ENCODE assay signal across 26 cellular contexts in the genomic region with DNA sequence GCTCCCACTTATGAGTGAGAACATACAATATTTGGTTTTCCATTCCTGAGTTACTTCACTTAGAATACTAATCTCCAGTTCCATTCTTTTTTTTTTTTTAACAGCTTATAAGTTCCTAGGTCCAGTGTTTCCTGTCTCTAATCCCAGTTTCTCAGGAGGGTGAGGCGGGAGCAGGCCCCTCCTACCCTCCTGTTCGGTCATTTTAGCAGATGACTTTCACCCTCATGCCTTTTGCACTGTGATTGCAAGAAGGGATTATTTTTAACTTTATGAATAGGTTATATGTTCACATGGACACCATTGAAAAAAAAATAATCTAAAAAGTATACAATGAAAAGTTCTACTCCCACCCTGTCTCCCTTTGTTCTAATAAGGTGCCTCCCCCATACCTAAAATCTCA. TPM values are rescaled to one million over a fixed set of nuclear protein-coding genes. Genes with fewer than 3 reads are reported as not detected.
DNase-seq lines count a peak whose midpoint lies in the region; ATAC-seq and TF ChIP-seq lines count a peak whose summit lies in the region.
"Had no signal": no experiment of that assay in that cellular context is flagged by ENCODE, and none has a peak within 500 bp of the region (broad histone marks: within the 10 kb centered on the region; RNA-seq: fewer than 3 reads in every experiment).

No MANE protein-coding gene starts in this region.

- no peak overlapping the region for H3K4me3 ChIP-seq in RWPE2 (ENCODE audit: severe bottlenecking)
- H3K4me3 ChIP-seq: HAP-1, SJCRH30 had no signal

- H3K27me3 ChIP-seq in RWPE2 (ENCODE audit: insufficient read depth, poor library complexity, severe bottlenecking) = no peaks in the 10 kb centered on the region
- H3K27me3 ChIP-seq: SJCRH30 had no signal

- peaks cover 16% of the 10 kb centered on the region for H3K4me1 Mint-ChIP-seq in type B pancreatic cell (ENCODE audit: unreplicated experiment)

- TF ChIP-seq CTCF in RWPE2 (IDR thresholded peaks at IDR 0.05; ENCODE audit: poor library complexity, severe bottlenecking) (no peak), type B pancreatic cell (conservative IDR thresholded peaks at IDR 0.05) (no peak), GM10266 (IDR thresholded peaks at IDR 0.05; ENCODE audit: control insufficient read depth, insufficient read depth, low read depth, missing control alignments) (no peak)

- H3K4me3 Mint-ChIP-seq in type B pancreatic cell = no peak overlapping the region
- H3K4me3 Mint-ChIP-seq: B cell; CD8-positive, alpha-beta T cell; HFFc6 had no signal

- H3K36me3 ChIP-seq in RWPE2 (ENCODE audit: low read depth) = peaks cover 71% of the 10 kb centered on the region
- H3K36me3 ChIP-seq: HAP-1, SJCRH30 had no signal

- peak overlapping the region; percentile 59 for H3K27ac Mint-ChIP-seq in type B pancreatic cell
- H3K27ac Mint-ChIP-seq in activated naive CD4-positive, alpha-beta T cell treated with anti-CD3 and anti-CD28 coated beads, Interleukin-2, amount 50 U/mL, for 72 hours = no peak overlapping the region
- H3K27ac Mint-ChIP-seq: B cell; CD8-positive, alpha-beta T cell; HFFc6 had no signal

- H3K4me1 ChIP-seq in RWPE2 (ENCODE audit: insufficient read depth, poor library complexity, severe bottlenecking) = peaks cover 36% of the 10 kb centered on the region

- H3K9me3 ChIP-seq in RWPE2 (ENCODE audit: severe bottlenecking) = no peaks in the 10 kb centered on the region
- H3K9me3 ChIP-seq: HAP-1, SJCRH30 had no signal

- H3K36me3 Mint-ChIP-seq in type B pancreatic cell = peaks cover 15% of the 10 kb centered on the region
- H3K36me3 Mint-ChIP-seq in activated naive CD4-positive, alpha-beta T cell treated with anti-CD3 and anti-CD28 coated beads, Interleukin-2, amount 50 U/mL, for 72 hours = peaks cover 0 to 12% of the 10 kb centered on the region in 2 donors
- H3K36me3 Mint-ChIP-seq: CD8-positive, alpha-beta T cell had no signal

- H3K9me3 Mint-ChIP-seq in type B pancreatic cell = no peaks in the 10 kb centered on the region
- peaks cover 3 to 8% of the 10 kb centered on the region in 2 donors for H3K9me3 Mint-ChIP-seq in activated naive CD4-positive, alpha-beta T cell treated with anti-CD3 and anti-CD28 coated beads, Interleukin-2, amount 50 U/mL, for 72 hours
- H3K9me3 Mint-ChIP-seq: CD8-positive, alpha-beta T cell; HFFc6 had no signal

- DNase-seq in RWPE2 (ENCODE audit: low spot score) = no peak
- DNase-seq in caudate nucleus (lab: John Stamatoyannopoulos, UW) = no peak
- DNase-seq in foreskin melanocyte = peak; percentile 85
- DNase-seq in type B pancreatic cell (ENCODE audit: extremely low spot score, unreplicated experiment) = no peak
- DNase-seq in activated naive CD4-positive, alpha-beta T cell treated with anti-CD3 and anti-CD28 coated beads, Interleukin-2, amount 50 U/mL, for 72 hours (ENCODE audit: low spot score in 2 of 2) = no peak
- no peak for DNase-seq in GM10266 (ENCODE audit: extremely low spot score)
- no peak for DNase-seq in EL
- DNase-seq: CD8-positive, alpha-beta T cell; DMS153; DND-41; GOT3; HFFc6; IMR-90; KG1; MM.1S; NCI-H2029 treated with DMSO at 0.1 percent for 48 hours; NCI-H446 treated with DMSO at 0.1 percent for 48 hours; NCI-H526; NCI-H82; NK-92 treated with Interleukin-12 subunit alpha and Interleukin-12 subunit beta, amount 100 ng/mL, for 24 hours; PC-3; SJCRH30 had no signal

- peak overlapping the region; percentile 93 for H3K27ac ChIP-seq in RWPE2 (ENCODE audit: poor library complexity, severe bottlenecking)
- H3K27ac ChIP-seq in caudate nucleus (ENCODE audit: low read depth, low read length) = peak overlapping the region; percentile 88
- H3K27ac ChIP-seq: C4-2B, SJCRH30 had no signal

- H3K27me3 Mint-ChIP-seq in type B pancreatic cell = no peaks in the 10 kb centered on the region
- H3K27me3 Mint-ChIP-seq: B cell had no signal

- ATAC-seq in RWPE2 (ENCODE audit: low read depth) = no peak
- no peak for ATAC-seq in activated naive CD4-positive, alpha-beta T cell treated with anti-CD3 and anti-CD28 coated beads, Interleukin-2, amount 50 U/mL, for 72 hours
- ATAC-seq: CD8-positive, alpha-beta T cell; PC-3; Right ventricle myocardium inferior had no signal

RNA-seq across cellular contexts. Expression of a gene that starts 47.6 kb away (rescaled TPM):
- 190 and 544 TPM in 2 replicates for total RNA-seq in type B pancreatic cell (ENCODE audit: low replicate concordance)
- 10 to 100 TPM in 1 of 2 donors, 1 to 10 TPM in 1; 1.1 to 14.9 TPM for total RNA-seq in activated naive CD4-positive, alpha-beta T cell treated with anti-CD3 and anti-CD28 coated beads, Interleukin-2, amount 50 U/mL, for 72 hours
- total RNA-seq: Right ventricle myocardium inferior, SJCRH30 had no signal

RNA-seq across cellular contexts. Expression of a gene that starts 58.6 kb away (rescaled TPM):
- total RNA-seq in type B pancreatic cell (ENCODE audit: low replicate concordance) = 5.0 and 13.0 TPM in 2 replicates
- 10 to 100 TPM; 23.8 to 38.4 TPM for total RNA-seq in activated naive CD4-positive, alpha-beta T cell treated with anti-CD3 and anti-CD28 coated beads, Interleukin-2, amount 50 U/mL, for 72 hours

Comparison
In these comparisons a context has a peak if more than half of its experiments do, and no peak if none do; other contexts are left out.
1. RNA of a gene that starts 47.6 kb away (total RNA-seq): 190 to 544 TPM in type B pancreatic cell; 1.1 to 14.9 TPM in activated naive CD4-positive, alpha-beta T cell treated with anti-CD3 and anti-CD28 coated beads, Interleukin-2, amount 50 U/mL, for 72 hours; every median in the first group is over 10 times any median in the second.